ENCODE assay signal across 8 cellular contexts in genomic region chr15:67253103-67253502, GRCh38. TPM values are rescaled to one million over a fixed set of nuclear protein-coding genes. Genes with fewer than 3 reads are reported as not detected.
A peak's percentile ranks its signal among the peaks of the same experiment; 100 is the strongest.
DNase-seq lines count a peak whose midpoint lies in the region; ATAC-seq and TF ChIP-seq lines count a peak whose summit lies in the region.

No MANE protein-coding gene starts in this region.

- peak overlapping the region; percentile 77 to 98 (median 97) for H3K27ac Mint-ChIP-seq in CD4-positive, CD25-positive, alpha-beta regulatory T cell
- H3K27ac Mint-ChIP-seq in neural progenitor cell: no peak overlapping the region

- H3K36me3 Mint-ChIP-seq in CD4-positive, CD25-positive, alpha-beta regulatory T cell: peaks cover 6% of the 10 kb centered on the region
- H3K36me3 Mint-ChIP-seq in neural progenitor cell: peaks cover 2% of the 10 kb centered on the region

- peaks cover 27% of the 10 kb centered on the region for H3K4me1 ChIP-seq in CD4-positive, CD25-positive, alpha-beta regulatory T cell (ENCODE audit: control insufficient read depth, insufficient read depth, low read length, poor library complexity, severe bottlenecking)
- H3K4me1 ChIP-seq in Loucy (ENCODE audit: insufficient read depth, low read length, poor library complexity, severe bottlenecking): peaks cover 37% of the 10 kb centered on the region
- H3K4me1 ChIP-seq in neural progenitor cell: peaks cover 16% of the 10 kb centered on the region

- no peak for ATAC-seq in CD4-positive, CD25-positive, alpha-beta regulatory T cell (ENCODE audit: low read depth in 2 of 2)
- ATAC-seq in HG03039 (IDR thresholded peaks at IDR 0.05; ENCODE audit: unreplicated experiment): no peak
- ATAC-seq in GM21423 (IDR thresholded peaks at IDR 0.05; ENCODE audit: unreplicated experiment): no peak

- peaks cover 0 to 4% (median 0%) of the 10 kb centered on the region in 7 donors for H3K9me3 Mint-ChIP-seq in CD4-positive, CD25-positive, alpha-beta regulatory T cell
- H3K9me3 Mint-ChIP-seq in neural progenitor cell: no peaks in the 10 kb centered on the region

- H3K27me3 Mint-ChIP-seq in CD4-positive, CD25-positive, alpha-beta regulatory T cell: peaks cover 9% of the 10 kb centered on the region
- H3K27me3 Mint-ChIP-seq in neural progenitor cell (ENCODE audit: insufficient read depth, low read depth): peaks cover 5% of the 10 kb centered on the region

- peak overlapping the region; percentile 86 for H3K27ac ChIP-seq in CD4-positive, CD25-positive, alpha-beta regulatory T cell (ENCODE audit: insufficient read depth, low read length, poor library complexity, severe bottlenecking)
- H3K27ac ChIP-seq in dorsolateral prefrontal cortex (no peak overlapping the region), neural progenitor cell (no peak overlapping the region)

- H3K27me3 ChIP-seq in CD4-positive, CD25-positive, alpha-beta regulatory T cell (ENCODE audit: control insufficient read depth, insufficient read depth, low read length): no peaks in the 10 kb centered on the region
- H3K27me3 ChIP-seq in Loucy (ENCODE audit: insufficient read depth, low read length, poor library complexity, severe bottlenecking) (no peaks in the 10 kb centered on the region), dorsolateral prefrontal cortex (no peaks in the 10 kb centered on the region), neural progenitor cell (peaks cover 15% of the 10 kb centered on the region)

- no peak for DNase-seq in CD4-positive, CD25-positive, alpha-beta regulatory T cell
- DNase-seq in dorsolateral prefrontal cortex: no peak
- DNase-seq in neural progenitor cell (ENCODE audit: low spot score): no peak
- DNase-seq in NCI-H1417 (lab: John Stamatoyannopoulos, UW): no peak
- no peak for DNase-seq in central memory CD4-positive, alpha-beta T cell

- H3F3A ChIP-seq in Loucy (ENCODE audit: low read depth) (peaks cover 5% of the 10 kb centered on the region), neural progenitor cell (ENCODE audit: low read depth) (peaks cover 10% of the 10 kb centered on the region)

- intact Hi-C loops in dorsolateral prefrontal cortex (cut with DNase I): loop anchor here in 1 of 2 donors (10.0 kb wide), 1 partner anchor 582 kb away; no protein-coding TSS in a partner anchor

- peaks cover 20 to 70% (median 47%) of the 10 kb centered on the region in 4 donors for H3K4me1 Mint-ChIP-seq in CD4-positive, CD25-positive, alpha-beta regulatory T cell
- H3K4me1 Mint-ChIP-seq in neural progenitor cell: peaks cover 24% of the 10 kb centered on the region

- no peak for TF ChIP-seq CTCF in Loucy (conservative IDR thresholded peaks at IDR 0.05; ENCODE audit: low read length)
- no peak for TF ChIP-seq CTCF in dorsolateral prefrontal cortex (IDR thresholded peaks at IDR 0.05 in 54 of 56, conservative IDR thresholded peaks at IDR 0.05 in 2 of 56; ENCODE audit: low read depth in 1 of 56, partially characterized antibody in 56 of 56)
- TF ChIP-seq CTCF in neural progenitor cell (IDR thresholded peaks at IDR 0.05): no peak

- peak overlapping the region; percentile 99 for H3K4me3 ChIP-seq in CD4-positive, CD25-positive, alpha-beta regulatory T cell (ENCODE audit: low read depth, low read length)
- H3K4me3 ChIP-seq in Loucy (ENCODE audit: low read length, poor library complexity, severe bottlenecking) (peak overlapping the region; percentile 86), dorsolateral prefrontal cortex (peak overlapping the region in 48 of 59 donors; percentile 59 to 99 (median 94)), neural progenitor cell (peak overlapping the region; percentile 82)

- H3K9me2 ChIP-seq in Loucy (replicated peaks; ENCODE audit: low read depth, low read length): no peaks in the 10 kb centered on the region

- H3K9me3 ChIP-seq in CD4-positive, CD25-positive, alpha-beta regulatory T cell (ENCODE audit: control insufficient read depth in 2 of 2, low read length in 2 of 2): no peaks in the 10 kb centered on the region
- H3K9me3 ChIP-seq in Loucy (ENCODE audit: insufficient read depth, low read depth, low read length) (no peaks in the 10 kb centered on the region), neural progenitor cell (ENCODE audit: low read depth) (no peaks in the 10 kb centered on the region)

- H3K9ac ChIP-seq in Loucy (ENCODE audit: low read depth, low read length, poor library complexity, severe bottlenecking) (peak overlapping the region; percentile 81), neural progenitor cell (no peak overlapping the region)

- no peak overlapping the region for H2AFZ ChIP-seq in Loucy (ENCODE audit: low read length)
- H2AFZ ChIP-seq in neural progenitor cell (replicated peaks): no peak overlapping the region

- peak overlapping the region; percentile 63 to 99 (median 95) for H3K4me3 Mint-ChIP-seq in CD4-positive, CD25-positive, alpha-beta regulatory T cell
- peak overlapping the region; percentile 99 for H3K4me3 Mint-ChIP-seq in neural progenitor cell

- H3K4me2 ChIP-seq in Loucy (ENCODE audit: low read depth, low read length, poor library complexity, severe bottlenecking): peak overlapping the region; percentile 97
- H3K4me2 ChIP-seq in neural progenitor cell: peak overlapping the region; percentile 86

- H4K20me1 ChIP-seq in Loucy (ENCODE audit: insufficient read depth, low read length, poor library complexity, severe bottlenecking) (peaks cover 18% of the 10 kb centered on the region), neural progenitor cell (ENCODE audit: low read depth) (peaks cover 6% of the 10 kb centered on the region)

- peaks cover 3% of the 10 kb centered on the region for H3K36me3 ChIP-seq in CD4-positive, CD25-positive, alpha-beta regulatory T cell (ENCODE audit: control insufficient read depth, insufficient read depth, low read length)
- H3K36me3 ChIP-seq in Loucy (ENCODE audit: insufficient read depth, low read length): no peaks in the 10 kb centered on the region
- no peaks in the 10 kb centered on the region for H3K36me3 ChIP-seq in neural progenitor cell

- H3K79me2 ChIP-seq in Loucy (ENCODE audit: insufficient read depth, low read length) (peaks cover 56% of the 10 kb centered on the region), neural progenitor cell (ENCODE audit: low read depth) (peaks cover 62% of the 10 kb centered on the region)

RNA-seq across cellular contexts. Expression of gene AAGAB, which starts 1.4 kb away (rescaled TPM):
- total RNA-seq in CD4-positive, CD25-positive, alpha-beta regulatory T cell: 28.1 TPM
- polyA plus RNA-seq in CD4-positive, CD25-positive, alpha-beta regulatory T cell: 10 to 100 TPM; 50.5 to 67.5 (median 55.2) TPM
- total RNA-seq in dorsolateral prefrontal cortex (10 to 100 TPM; 33.8 to 77.3 (median 59.0) TPM), neural progenitor cell (ENCODE audit: low replicate concordance) (61.5 and 68.0 TPM in 2 replicates)

RNA-seq across cellular contexts. Expression of gene IQCH, which starts 1.5 kb away (rescaled TPM):
- not detected for total RNA-seq in CD4-positive, CD25-positive, alpha-beta regulatory T cell
- under 1 TPM in 3 of 4 donors, not detected in 1; 0.32 to 0.54 (median 0.38) TPM for polyA plus RNA-seq in CD4-positive, CD25-positive, alpha-beta regulatory T cell
- 10 to 100 TPM in 1 of 120 experiments, 1 to 10 TPM in 119; 1.7 to 10.8 (median 5.0) TPM for total RNA-seq in dorsolateral prefrontal cortex
- 6.4 and 21.0 TPM in 2 replicates for total RNA-seq in neural progenitor cell (ENCODE audit: low replicate concordance)
